Comparison of ENCODE assay signal across 8 cellular contexts in genomic region chr12:50763637-50764115, GRCh38. TPM values are rescaled to one million over a fixed set of nuclear protein-coding genes. Genes with fewer than 3 reads are reported as not detected.
A peak's percentile ranks its signal among the peaks of the same experiment; 100 is the strongest.
DNase-seq lines count a peak whose midpoint lies in the region; ATAC-seq, FAIRE-seq and TF ChIP-seq lines count a peak whose summit lies in the region.

Gene ATF1 (plus strand): TSS chr12:50764101. CDS start chr12:50780146, 16,045 bp downstream.

- no peaks in the 10 kb centered on the region for H3K27me3 ChIP-seq in CD4-positive, alpha-beta memory T cell (ENCODE audit: insufficient read depth, low read length)
- H3K27me3 ChIP-seq in HL-60 (ENCODE audit: insufficient read depth, poor library complexity, severe bottlenecking): no peaks in the 10 kb centered on the region
- H3K27me3 ChIP-seq in H1 (replicated peaks in 1 of 4; ENCODE audit: control insufficient read depth in 3 of 4, extremely low read depth in 1 of 4, insufficient read depth in 3 of 4, low read length in 3 of 4): no peaks in the 10 kb centered on the region
- H3K27me3 ChIP-seq in mesendoderm (ENCODE audit: insufficient read depth, low read length, poor library complexity): no peaks in the 10 kb centered on the region

- H3K4ac ChIP-seq in H1 (replicated peaks; ENCODE audit: insufficient read length, low read depth, low read length) (peak within 1 kb of the TSS; percentile 94), mesendoderm (ENCODE audit: low read depth, low read length) (peak within 1 kb of the TSS; percentile 95)

- peaks cover 18 to 48% (median 29%) of the 10 kb centered on the region in 4 donors for H3K4me1 Mint-ChIP-seq in CD4-positive, alpha-beta memory T cell

- TF ChIP-seq RAD21 in H1 (IDR thresholded peaks at IDR 0.05 in 1 of 2, conservative IDR thresholded peaks at IDR 0.05 in 1 of 2; ENCODE audit: low read depth in 2 of 2, low read length in 2 of 2): no peak

- H3K36me3 ChIP-seq in CD4-positive, alpha-beta memory T cell (ENCODE audit: insufficient read depth, low read length): no peaks in the 10 kb centered on the region
- H3K36me3 ChIP-seq in H1 (ENCODE audit: control insufficient read depth in 2 of 4, insufficient read depth in 4 of 4, low read length in 3 of 4): no peaks in the 10 kb centered on the region
- H3K36me3 ChIP-seq in mesendoderm (ENCODE audit: control insufficient read depth, insufficient read depth, low read length): no peaks in the 10 kb centered on the region

- TF ChIP-seq EP300 in H1 (IDR thresholded peaks at IDR 0.05; ENCODE audit: borderline replicate concordance in 1 of 2, low read depth in 2 of 2, low read length in 2 of 2): no peak

- H3K27ac Mint-ChIP-seq in CD4-positive, alpha-beta memory T cell: peak within 1 kb of the TSS; percentile 91 to 97 (median 96)

- H4K91ac ChIP-seq in H1 (replicated peaks; ENCODE audit: insufficient read length, low read length): peak within 1 kb of the TSS; percentile 95

- no peak within 1 kb of the TSS for H2AK5ac ChIP-seq in H1 (ENCODE audit: low read depth, low read length)
- H2AK5ac ChIP-seq in mesendoderm (ENCODE audit: low read length): no peak within 1 kb of the TSS

- 1% methylated on average over 34 of the region's 41 CpGs; no CpG with 5 or more reads in 1 of the 2 experiments for WGBS in H1 (ENCODE audit: extremely low coverage in 1 of 2, insufficient coverage in 1 of 2, insufficient read length in 1 of 2, insufficient replicate concordance in 2 of 2, low coverage in 1 of 2, low lambda C conversion rate in 2 of 2, missing lambda C conversion rate in 1 of 2), 2 experiments
- WGBS in mesendoderm (ENCODE audit: extremely low coverage, insufficient coverage, low lambda C conversion rate): no CpG with 5 or more reads among the region's 41 CpGs

- DNase-seq in CD4-positive, alpha-beta memory T cell: peak in 4 of 5 donors; percentile 89 to 91 (median 91)
- DNase-seq in HL-60 (ENCODE audit: low read depth in 1 of 2, low spot score in 1 of 2): peak; percentile 94 to 97
- peak; percentile 87 to 89 for DNase-seq in NOMO-1 (lab: John Stamatoyannopoulos, UW; ENCODE audit: unreplicated experiment in 2 of 2)
- DNase-seq in activated CD8-positive, alpha-beta memory T cell treated with anti-CD3 and anti-CD28 coated beads for 48 hours (ENCODE audit: low read depth in 2 of 3, low spot score in 2 of 3): peak; percentile 63 to 82 (median 73)
- DNase-seq in H1 (ENCODE audit: low read depth in 1 of 2, low spot score in 2 of 2): peak; percentile 83 to 91
- DNase-seq in mesendoderm: peak; percentile 97
- DNase-seq in stimulated activated CD8-positive, alpha-beta memory T cell treated with anti-CD3 and anti-CD28 coated beads, Interleukin-12 subunit alpha, Interleukin-12 subunit beta, amount 100 ng/mL, for 4 hours (ENCODE audit: low read depth): peak; percentile 84

- peak within 1 kb of the TSS; percentile 39; the same call in 1 of the 2 replicates for H2BK12ac ChIP-seq in H1 (ENCODE audit: low read depth, low read length)

- H3K18ac ChIP-seq in H1 (ENCODE audit: extremely low read depth, low read length) (peak within 1 kb of the TSS; percentile 90), mesendoderm (ENCODE audit: low read length) (peak within 1 kb of the TSS; percentile 94)

- H3K14ac ChIP-seq in H1 (ENCODE audit: insufficient read length): peak within 1 kb of the TSS; percentile 29

- H3K9me3 ChIP-seq in CD4-positive, alpha-beta memory T cell (ENCODE audit: control insufficient read depth in 1 of 2, low read length in 2 of 2): no peaks in the 10 kb centered on the region
- H3K9me3 ChIP-seq in H1 (ENCODE audit: insufficient read depth in 2 of 2, low read depth in 1 of 2, low read length in 1 of 2): no peaks in the 10 kb centered on the region

- H3K9ac ChIP-seq in H1 (replicated peaks in 1 of 4; ENCODE audit: extremely low read depth in 1 of 4, low read depth in 3 of 4, low read length in 3 of 4) (peak within 1 kb of the TSS; percentile 83 to 91 (median 86)), mesendoderm (ENCODE audit: low read length) (peak within 1 kb of the TSS; percentile 93)

- H3K23ac ChIP-seq in H1 (ENCODE audit: insufficient read length) (no peak within 1 kb of the TSS), mesendoderm (ENCODE audit: low read length) (peak within 1 kb of the TSS; percentile 89)

- intact Hi-C loops in CD4-positive, alpha-beta memory T cell (cut with micrococcal nuclease): loop anchor here (1.0 to 10.0 kb wide), 2 partner anchors 363 to 561 kb away; partner anchors contain the start of genes BIN2 and LARP4

- H3K9me3 Mint-ChIP-seq in CD4-positive, alpha-beta memory T cell: peaks cover 0 to 4% (median 0%) of the 10 kb centered on the region in 8 donors

- H2BK120ac ChIP-seq in H1 (replicated peaks; ENCODE audit: low read depth, low read length) (no peak within 1 kb of the TSS), mesendoderm (ENCODE audit: low read depth, low read length) (peak within 1 kb of the TSS; percentile 69)

- TF ChIP-seq CTCF in HL-60 (IDR thresholded peaks at IDR 0.05; ENCODE audit: insufficient read depth, low read length) (no peak), H1 (IDR thresholded peaks at IDR 0.05; ENCODE audit: control extremely low read depth in 1 of 3, insufficient read depth in 1 of 3, low read depth in 1 of 3, low read length in 3 of 3) (no peak)

- H3K23me2 ChIP-seq in H1 (ENCODE audit: low read depth, low read length): peaks cover 5% of the 10 kb centered on the region

- TF ChIP-seq POLR2A in H1 (IDR thresholded peaks at IDR 0.05; ENCODE audit: control extremely low read depth in 1 of 2, low read depth in 2 of 2, low read length in 2 of 2): peak in 1 of 2 experiments; percentile 83; a peak in 2 of 3 replicates

- FAIRE-seq in H1 (lab: Jason Lieb, UNC): no peak

- H3K27me3 Mint-ChIP-seq in CD4-positive, alpha-beta memory T cell: no peaks in the 10 kb centered on the region

- peak within 1 kb of the TSS; percentile 85; the same call in 1 of the 2 replicates for H2AFZ ChIP-seq in H1 (ENCODE audit: low read length)

- H3K4me3 ChIP-seq in CD4-positive, alpha-beta memory T cell (ENCODE audit: low read length in 2 of 2): peak within 1 kb of the TSS; percentile 67 to 69
- peak within 1 kb of the TSS; percentile 83 for H3K4me3 ChIP-seq in HL-60 (replicated peaks; ENCODE audit: insufficient read depth, low read length)
- peak within 1 kb of the TSS; percentile 64 to 94 (median 72) for H3K4me3 ChIP-seq in H1 (ENCODE audit: extremely low read depth in 1 of 4, insufficient read depth in 2 of 4, low read depth in 3 of 4, low read length in 4 of 4)
- H3K4me3 ChIP-seq in mesendoderm (ENCODE audit: low read length): peak within 1 kb of the TSS; percentile 78

- ATAC-seq in GM19452 (IDR thresholded peaks at IDR 0.05; ENCODE audit: unreplicated experiment): peak; percentile 73

- H4K5ac ChIP-seq in H1 (ENCODE audit: insufficient read length, low read depth, low read length) (peak within 1 kb of the TSS; percentile 96), mesendoderm (ENCODE audit: low read length) (no peak within 1 kb of the TSS)

- H3K4me2 ChIP-seq in H1 (ENCODE audit: insufficient read depth in 1 of 2, low read depth in 2 of 2, low read length in 2 of 2) (peak within 1 kb of the TSS; percentile 72 to 82), mesendoderm (ENCODE audit: low read length) (peak within 1 kb of the TSS; percentile 88)

- no peak within 1 kb of the TSS for H2BK20ac ChIP-seq in H1 (ENCODE audit: low read length)

- H2BK5ac ChIP-seq in H1 (ENCODE audit: low read depth, low read length) (peak within 1 kb of the TSS; percentile 97), mesendoderm (ENCODE audit: low read length) (peak within 1 kb of the TSS; percentile 90)

- H2BK15ac ChIP-seq in H1 (ENCODE audit: low read length): no peak within 1 kb of the TSS
- no peak within 1 kb of the TSS for H2BK15ac ChIP-seq in mesendoderm (replicated peaks; ENCODE audit: low read depth)

- H4K8ac ChIP-seq in H1 (ENCODE audit: extremely low read depth, insufficient read depth, low read length): peak within 1 kb of the TSS; percentile 95
- H4K8ac ChIP-seq in mesendoderm (ENCODE audit: low read depth, low read length): peak within 1 kb of the TSS; percentile 7

- peak within 1 kb of the TSS; percentile 85 to 99 (median 93) for H3K4me3 Mint-ChIP-seq in CD4-positive, alpha-beta memory T cell

- H3K4me1 ChIP-seq in CD4-positive, alpha-beta memory T cell (ENCODE audit: insufficient read depth, low read length): peaks cover 27% of the 10 kb centered on the region
- H3K4me1 ChIP-seq in H1 (replicated peaks in 1 of 4; ENCODE audit: control insufficient read depth in 3 of 4, insufficient read depth in 4 of 4, low read length in 3 of 4): peaks cover 0 to 7% (median 3%) of the 10 kb centered on the region in 4 experiments; a peak in 4 of 7 replicates
- no peaks in the 10 kb centered on the region for H3K4me1 ChIP-seq in mesendoderm (ENCODE audit: control insufficient read depth, low read depth, low read length)

- H3K27ac ChIP-seq in CD4-positive, alpha-beta memory T cell (ENCODE audit: low read depth, low read length): peak within 1 kb of the TSS; percentile 77
- peak within 1 kb of the TSS; percentile 97 for H3K27ac ChIP-seq in HL-60 (replicated peaks)
- H3K27ac ChIP-seq in H1 (ENCODE audit: low read depth, low read length): peak within 1 kb of the TSS; percentile 97
- peak within 1 kb of the TSS; percentile 97 for H3K27ac ChIP-seq in mesendoderm (ENCODE audit: low read depth, low read length)

- POLR2A ChIA-PET in CD4-positive, alpha-beta memory T cell (lab: Charles Lee; ENCODE audit: partially characterized antibody): interaction anchor here (0.5 to 3.8 kb wide), 19 partner anchors 10 to 1575 kb away, joined by 3 to 31 read pairs (median 4); partner anchors contain the start of genes BIN2, COX14, CSRNP2 and DAZAP2
- POLR2A ChIA-PET in H1 (lab: Charles Lee; ENCODE audit: partially characterized antibody): interaction anchor here (0.6 to 2.6 kb wide), 12 partner anchors 10 to 480 kb away, joined by 3 to 22 read pairs (median 5); partner anchors contain the start of genes DIP2B, LARP4 and LIMA1

- CTCF ChIA-PET in CD4-positive, alpha-beta memory T cell (lab: Charles Lee; ENCODE audit: partially characterized antibody): interaction anchor here (1.2 to 2.8 kb wide), 4 partner anchors 14 to 260 kb away, joined by 3 to 47 read pairs (median 14); no protein-coding TSS in a partner anchor
- CTCF ChIA-PET in H1 (lab: Charles Lee; ENCODE audit: partially characterized antibody): interaction anchor here (0.6 to 1.7 kb wide), 5 partner anchors 33 to 1518 kb away, joined by 3 to 4 read pairs (median 4); partner anchors contain the start of gene DIP2B

- H4K20me1 ChIP-seq in H1 (replicated peaks in 1 of 2; ENCODE audit: control insufficient read depth in 1 of 2, insufficient read depth in 2 of 2, low read length in 2 of 2): no peaks in the 10 kb centered on the region

- H3K36me3 Mint-ChIP-seq in CD4-positive, alpha-beta memory T cell: peaks cover 0 to 14% of the 10 kb centered on the region in 2 donors

- H3K56ac ChIP-seq in H1 (replicated peaks; ENCODE audit: insufficient read length, low read depth, low read length): peak within 1 kb of the TSS; percentile 92
- peak within 1 kb of the TSS; percentile 97 for H3K56ac ChIP-seq in mesendoderm (ENCODE audit: low read length)

- H3K79me1 ChIP-seq in H1 (ENCODE audit: low read depth, low read length) (no peaks in the 10 kb centered on the region), mesendoderm (ENCODE audit: low read length) (peaks cover 3% of the 10 kb centered on the region)

- H3K79me2 ChIP-seq in H1 (ENCODE audit: control insufficient read depth in 1 of 2, insufficient read depth in 2 of 2, low read length in 2 of 2) (peaks cover 5 to 48% of the 10 kb centered on the region in 2 experiments; a peak in 2 of 4 replicates), mesendoderm (ENCODE audit: control insufficient read depth, insufficient read depth, low read length) (peaks cover 29% of the 10 kb centered on the region)

RNA-seq across cellular contexts. Expression of gene ATF1, which starts in this region (rescaled TPM):
- 10 to 100 TPM; 52.2 to 52.3 TPM for total RNA-seq in CD4-positive, alpha-beta memory T cell
- polyA plus RNA-seq in CD4-positive, alpha-beta memory T cell: 10 to 100 TPM; 48.7 to 50.8 TPM
- total RNA-seq in H1 (2021; fragmentation: NEBNext Ultra II Directional; extraction: Animal tissue kit (Norgen Biotek cat#: 25700)): 41.6 and 41.8 TPM in 2 replicates
- 16.7 and 23.2 TPM in 2 replicates for polyA plus RNA-seq in H1 (2011; rRNA removed)
- 30.0 TPM for polyA plus RNA-seq in H1 (2011; cell fraction: cytosol; rRNA removed)
- 45.4 TPM for polyA plus RNA-seq in H1 (2011; cell fraction: nucleus; rRNA removed)
- polyA plus RNA-seq in H1 (2012, experiment 1 of 2): 31.7 to 39.7 TPM (median 36.8 TPM) in 4 replicates
- polyA plus RNA-seq in H1 (2012, experiment 2 of 2): 1.2 TPM
- 19.4 TPM for polyA plus RNA-seq in H1 (2013, experiment 1 of 2)
- polyA plus RNA-seq in H1 (2013, experiment 2 of 2): 20.1 TPM
- polyA minus RNA-seq in H1 (2011; rRNA and poly(A)+ RNA removed): 54.5 and 83.1 TPM in 2 replicates
- polyA minus RNA-seq in H1 (2011; cell fraction: cytosol; rRNA and poly(A)+ RNA removed): 38.0 TPM
- 52.2 TPM for polyA minus RNA-seq in H1 (2011; cell fraction: nucleus; rRNA and poly(A)+ RNA removed)
- polyA plus RNA-seq in mesendoderm (2013, experiment 1 of 2): 36.5 TPM
- polyA plus RNA-seq in mesendoderm (2013, experiment 2 of 2): 38.3 TPM

Comparison
In these comparisons a context has a peak if more than half of its experiments do, and no peak if none do; other contexts are left out.
1. Peak in every context shown above with its lines: DNase-seq, ATAC-seq, H3K4me3 ChIP-seq and H3K27ac ChIP-seq.